In genomic region chr17:35254107-35254802, GRCh38 we compare ENCODE assay signal across 1 cellular context.
TF ChIP-seq lines count a peak whose summit lies in the region.

No MANE protein-coding gene starts in this region.

TF ChIP-seq in HepG2, 621 proteins besides CTCF, POLR2A, EP300 and RAD21 (continued from another document):
- no peak for TF ChIP-seq ZNF770 (CRISPR knock-in tag; IDR thresholded peaks at IDR 0.05)
- peak; percentile 51; the same call in 1 of the 2 replicates for TF ChIP-seq FOSL1 (CRISPR knock-in tag; IDR thresholded peaks at IDR 0.05; ENCODE audit: borderline replicate concordance)
- no peak for TF ChIP-seq ZSCAN12 (CRISPR knock-in tag; IDR thresholded peaks at IDR 0.05)
- no peak for TF ChIP-seq NR3C1 (CRISPR knock-in tag; IDR thresholded peaks at IDR 0.05)
- no peak for TF ChIP-seq HES4 (CRISPR knock-in tag; IDR thresholded peaks at IDR 0.05; ENCODE audit: borderline replicate concordance)
- TF ChIP-seq ATAD3A (CRISPR knock-in tag; IDR thresholded peaks at IDR 0.05) = no peak
- TF ChIP-seq FOSL2 (CRISPR knock-in tag; IDR thresholded peaks at IDR 0.05) = peak; percentile 93
- TF ChIP-seq JUND (CRISPR knock-in tag; IDR thresholded peaks at IDR 0.05) = 0 out of 2 replicates have a peak, but pooled peaks have one; percentile 18
- TF ChIP-seq ZNF562 (CRISPR knock-in tag; IDR thresholded peaks at IDR 0.05; ENCODE audit: borderline replicate concordance) = no peak
- TF ChIP-seq ARID5B (CRISPR knock-in tag; IDR thresholded peaks at IDR 0.05) = peak; percentile 28; the same call in 1 of the 2 replicates
- no peak for TF ChIP-seq LBX2 (CRISPR knock-in tag; IDR thresholded peaks at IDR 0.05; ENCODE audit: borderline replicate concordance)
- TF ChIP-seq ETV6 (CRISPR knock-in tag; conservative IDR thresholded peaks at IDR 0.05) = no peak
TF ChIP-seq in HepG2: peak in this region for 8.
